15 cellular contexts compared by ENCODE assay signal in the genomic region with DNA sequence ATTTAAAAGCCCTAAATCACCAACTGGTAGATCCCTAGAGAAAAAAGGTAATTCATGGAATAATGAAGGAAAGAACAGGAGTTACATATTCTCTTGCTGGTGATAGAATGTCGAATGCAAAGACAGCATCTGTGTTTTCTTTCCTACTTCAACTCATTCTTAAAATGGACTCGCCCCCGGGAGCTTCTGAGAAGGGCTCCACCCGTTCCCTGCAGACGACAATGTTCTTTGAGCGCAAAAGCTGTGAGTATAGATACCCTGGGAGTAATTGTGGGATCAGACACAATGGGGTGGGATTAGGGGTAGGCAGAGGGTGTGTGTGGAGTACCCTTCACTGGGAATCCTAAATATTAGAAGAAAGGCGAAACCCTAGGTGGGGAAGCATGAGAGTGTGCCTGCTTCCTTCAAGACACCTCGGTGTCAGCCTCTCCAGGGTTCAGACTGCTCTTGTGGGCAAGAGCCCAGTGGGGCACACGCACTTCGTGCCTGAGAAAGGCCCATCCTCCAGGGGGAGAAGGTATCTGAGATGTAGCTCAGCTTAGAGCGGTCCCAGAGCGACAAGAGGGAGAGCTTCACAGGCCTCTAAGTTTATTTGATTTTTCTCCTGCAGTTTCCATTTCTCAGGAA.
DNase-seq lines count a peak whose midpoint lies in the region; ATAC-seq and TF ChIP-seq lines count a peak whose summit lies in the region.
"Had no signal": no experiment of that assay in that cellular context is flagged by ENCODE, and none has a peak within 500 bp of the region (broad histone marks: within the 10 kb centered on the region; RNA-seq: fewer than 3 reads in every experiment).

No MANE protein-coding gene starts in this region.

- no peak overlapping the region for H2AFZ ChIP-seq in H9 (ENCODE audit: low read length)

- BruUV-seq in Calu3 (replicated peaks; lab: Mats Ljungman, UMichigan): no TSS peak

- no peak overlapping the region for H2AK5ac ChIP-seq in H9 (ENCODE audit: insufficient read length, low read length)

- intact Hi-C loops in Calu3 (cut with micrococcal nuclease; ENCODE audit: unreplicated experiment) (no loop called here), ovary (cut with DNase I) (no loop called here)

- peaks cover 66% of the 10 kb centered on the region for H3K27me3 Mint-ChIP-seq in CD4-positive, CD25-positive, alpha-beta regulatory T cell
- H3K27me3 Mint-ChIP-seq in H9 (ENCODE audit: low read depth) (peaks cover 68% of the 10 kb centered on the region), Calu3 (ENCODE audit: unreplicated experiment) (no peaks in the 10 kb centered on the region)
- peaks cover 40 to 63% (median 55%) of the 10 kb centered on the region in 5 donors for H3K27me3 Mint-ChIP-seq in naive thymus-derived CD8-positive, alpha-beta T cell

- no peak overlapping the region for H3K56ac ChIP-seq in H9 (ENCODE audit: insufficient read length, low read depth, low read length)

- no peak overlapping the region for H4K5ac ChIP-seq in H9 (ENCODE audit: insufficient read length, low read depth, low read length)

- no peaks in the 10 kb centered on the region for H3K79me1 ChIP-seq in H9 (ENCODE audit: insufficient read depth, low read depth, low read length, poor library complexity, severe bottlenecking)

- peaks cover 46% of the 10 kb centered on the region for H3K27me3 ChIP-seq in CD4-positive, CD25-positive, alpha-beta regulatory T cell (ENCODE audit: control insufficient read depth, insufficient read depth, low read length)
- peaks cover 38% of the 10 kb centered on the region; the same call in 1 of the 2 replicates for H3K27me3 ChIP-seq in H9 (ENCODE audit: insufficient read depth, low read length)
- H3K27me3 ChIP-seq in ovary: no peaks in the 10 kb centered on the region

- no peak overlapping the region for H2BK120ac ChIP-seq in H9 (ENCODE audit: low read depth, low read length, poor library complexity, severe bottlenecking)

- in situ Hi-C loops in astrocyte of the spinal cord (cut with HindIII; ENCODE audit: low sequenced_read_pairs): no loop called here

- no peak overlapping the region for H3K27ac Mint-ChIP-seq in CD4-positive, CD25-positive, alpha-beta regulatory T cell
- H3K27ac Mint-ChIP-seq in H9 (no peak overlapping the region), Calu3 (ENCODE audit: unreplicated experiment) (no peak overlapping the region)
- peak overlapping the region in 1 of 10 donors; percentile 75 for H3K27ac Mint-ChIP-seq in naive thymus-derived CD8-positive, alpha-beta T cell

- H2BK20ac ChIP-seq in H9 (ENCODE audit: low read depth, low read length, poor library complexity, severe bottlenecking): no peak overlapping the region

- peaks cover 0 to 31% (median 19%) of the 10 kb centered on the region in 4 donors for H3K4me1 Mint-ChIP-seq in CD4-positive, CD25-positive, alpha-beta regulatory T cell
- H3K4me1 Mint-ChIP-seq in H9 (peaks cover 26 to 28% of the 10 kb centered on the region in 2 experiments), Calu3 (ENCODE audit: low read depth, unreplicated experiment) (no peaks in the 10 kb centered on the region)
- peaks cover 8 to 34% (median 30%) of the 10 kb centered on the region in 4 donors for H3K4me1 Mint-ChIP-seq in naive thymus-derived CD8-positive, alpha-beta T cell

- TF ChIP-seq POLR2A in GM18505 (IDR thresholded peaks at IDR 0.05; ENCODE audit: borderline replicate concordance, extremely low read depth, insufficient read depth, insufficient read length) (no peak), ovary (IDR thresholded peaks at IDR 0.05) (no peak)

- H3K4me1 ChIP-seq in CD4-positive, CD25-positive, alpha-beta regulatory T cell (ENCODE audit: control insufficient read depth, insufficient read depth, low read length, poor library complexity, severe bottlenecking): peaks cover 22% of the 10 kb centered on the region
- H3K4me1 ChIP-seq in H9 (ENCODE audit: insufficient read depth, low read length): no peaks in the 10 kb centered on the region; the same call in 1 of the 2 replicates
- peaks cover 4% of the 10 kb centered on the region for H3K4me1 ChIP-seq in ovary (ENCODE audit: insufficient read depth)

- H4K91ac ChIP-seq in H9 (ENCODE audit: insufficient read length, low read depth, low read length): no peak overlapping the region

- H3K27ac ChIP-seq in CD4-positive, CD25-positive, alpha-beta regulatory T cell (ENCODE audit: insufficient read depth, low read length, poor library complexity, severe bottlenecking): no peak overlapping the region
- no peak overlapping the region for H3K27ac ChIP-seq in H9 (ENCODE audit: insufficient read length, low read depth, low read length)
- no peak overlapping the region for H3K27ac ChIP-seq in ovary
- H3K27ac ChIP-seq: pancreas, suprapubic skin had no signal

- no peak overlapping the region for H2BK12ac ChIP-seq in H9 (ENCODE audit: insufficient read length, low read depth, low read length)

- H3K36me3 Mint-ChIP-seq in CD4-positive, CD25-positive, alpha-beta regulatory T cell: no peaks in the 10 kb centered on the region
- H3K36me3 Mint-ChIP-seq in H9 (ENCODE audit: insufficient read depth in 1 of 3, low read depth in 3 of 3) (no peaks in the 10 kb centered on the region; a peak in 1 of 7 replicates), Calu3 (ENCODE audit: insufficient read depth, unreplicated experiment) (peaks cover 12% of the 10 kb centered on the region)
- H3K36me3 Mint-ChIP-seq in naive thymus-derived CD8-positive, alpha-beta T cell: peaks cover 0 to 8% (median 5%) of the 10 kb centered on the region in 3 donors

- POLR2A ChIA-PET in naive thymus-derived CD8-positive, alpha-beta T cell (lab: Charles Lee): no interaction called here

- no peak for DNase-seq in CD4-positive, CD25-positive, alpha-beta regulatory T cell
- DNase-seq in H9 (peak; percentile 26), astrocyte of the spinal cord (ENCODE audit: low read depth, low spot score) (no peak), Calu3 (no peak), ovary (no peak), pons (ENCODE audit: low spot score) (no peak)
- DNase-seq in naive thymus-derived CD8-positive, alpha-beta T cell: no peak
- DNase-seq: adrenal gland; DMS79 treated with DMSO at 0.1 percent for 48 hours; NCI-H1694; stimulated activated CD4-positive, alpha-beta T cell treated with anti-CD3 and anti-CD28 coated beads, Interleukin-4, amount 100 ng/mL, for 24 hours had no signal

- H3K9me3 Mint-ChIP-seq in CD4-positive, CD25-positive, alpha-beta regulatory T cell: peaks cover 0 to 6% (median 0%) of the 10 kb centered on the region in 7 donors
- no peaks in the 10 kb centered on the region; a peak in 1 of 5 replicates for H3K9me3 Mint-ChIP-seq in H9
- peaks cover 0 to 7% (median 0%) of the 10 kb centered on the region in 9 donors for H3K9me3 Mint-ChIP-seq in naive thymus-derived CD8-positive, alpha-beta T cell
- H3K9me3 Mint-ChIP-seq in Calu3 (ENCODE audit: low read depth, unreplicated experiment): no peaks in the 10 kb centered on the region

- ATAC-seq in CD4-positive, CD25-positive, alpha-beta regulatory T cell (ENCODE audit: low read depth in 2 of 2): no peak
- peak in 1 of 2 donors; percentile 63 for ATAC-seq in naive thymus-derived CD8-positive, alpha-beta T cell
- ATAC-seq in GM18505 (IDR thresholded peaks at IDR 0.05; ENCODE audit: unreplicated experiment): no peak
- ATAC-seq: Panc1, pancreas had no signal

- H3K18ac ChIP-seq in H9 (ENCODE audit: insufficient read length, low read depth, low read length): no peak overlapping the region

- H3K4me3 Mint-ChIP-seq in CD4-positive, CD25-positive, alpha-beta regulatory T cell: peak overlapping the region in 3 of 4 donors; percentile 32 to 73 (median 66)
- H3K4me3 Mint-ChIP-seq in H9 (peak overlapping the region in 1 of 2 experiments; percentile 87; a peak in 3 of 5 replicates), Calu3 (ENCODE audit: low read depth, unreplicated experiment) (no peak overlapping the region)
- H3K4me3 Mint-ChIP-seq in naive thymus-derived CD8-positive, alpha-beta T cell: peak overlapping the region; percentile 38 to 82 (median 70)

- H3K14ac ChIP-seq in H9 (ENCODE audit: insufficient read depth, low read length): no peak overlapping the region

- H3K79me2 ChIP-seq in H9 (ENCODE audit: insufficient read depth, low read length): no peaks in the 10 kb centered on the region

- no peak overlapping the region for H2BK5ac ChIP-seq in H9 (ENCODE audit: insufficient read length, low read length)

- no peak for TF ChIP-seq CTCF in H9 (conservative IDR thresholded peaks at IDR 0.05)
- no peak for TF ChIP-seq CTCF in astrocyte of the spinal cord (IDR thresholded peaks at IDR 0.05; ENCODE audit: low read depth, low read length)
- TF ChIP-seq CTCF in Calu3 (IDR thresholded peaks at IDR 0.05; ENCODE audit: unreplicated experiment): no peak
- no peak for TF ChIP-seq CTCF in ovary (IDR thresholded peaks at IDR 0.05)

- no peak overlapping the region for H2BK15ac ChIP-seq in H9 (ENCODE audit: low read depth, low read length)

- H4K20me1 ChIP-seq in H9 (ENCODE audit: control insufficient read depth, insufficient read depth, insufficient read length): no peaks in the 10 kb centered on the region

- no peak overlapping the region for H3K4ac ChIP-seq in H9 (ENCODE audit: low read depth, low read length)

- no peak overlapping the region for H3K9ac ChIP-seq in H9 (ENCODE audit: extremely low read depth, insufficient read length, low read length)

- CTCF ChIA-PET in Calu3 (lab: Charles Lee): no interaction called here

- H3K23me2 ChIP-seq in H9 (ENCODE audit: insufficient read length, low read depth, low read length, poor library complexity, severe bottlenecking): peaks cover 27% of the 10 kb centered on the region

- no peak overlapping the region for H3K4me3 ChIP-seq in CD4-positive, CD25-positive, alpha-beta regulatory T cell (ENCODE audit: low read depth, low read length)
- H3K4me3 ChIP-seq in astrocyte of the spinal cord (ENCODE audit: low read depth, low read length): peak overlapping the region; percentile 81
- no peak overlapping the region for H3K4me3 ChIP-seq in ovary
- H3K4me3 ChIP-seq: pancreas had no signal

- peak overlapping the region; percentile 86 for H3K4me2 ChIP-seq in H9 (ENCODE audit: insufficient read depth, insufficient read length, low read length)

- H3K9me3 ChIP-seq in CD4-positive, CD25-positive, alpha-beta regulatory T cell (ENCODE audit: control insufficient read depth in 2 of 2, low read length in 2 of 2): peaks cover 0 to 2% of the 10 kb centered on the region in 2 experiments
- no peaks in the 10 kb centered on the region for H3K9me3 ChIP-seq in H9 (ENCODE audit: control insufficient read depth, low read depth, low read length)
- no peaks in the 10 kb centered on the region for H3K9me3 ChIP-seq in ovary
- H3K9me3 ChIP-seq: adrenal gland, pancreas, suprapubic skin had no signal

- WGBS in H9 (ENCODE audit: extremely low coverage, insufficient read length, low lambda C conversion rate): no CpG with 5 or more reads among the region's 12 CpGs
- 57 to 62% (median 61%) methylated on average over 12 of the region's 12 CpGs for WGBS in ovary, 3 donors

- TF ChIP-seq EP300 in ovary (IDR thresholded peaks at IDR 0.05): no peak

- H3K36me3 ChIP-seq in CD4-positive, CD25-positive, alpha-beta regulatory T cell (ENCODE audit: control insufficient read depth, insufficient read depth, low read length): no peaks in the 10 kb centered on the region
- no peaks in the 10 kb centered on the region for H3K36me3 ChIP-seq in ovary
- H3K36me3 ChIP-seq: adrenal gland, pancreas, suprapubic skin had no signal

- no peak overlapping the region for H3T11ph ChIP-seq in H9 (ENCODE audit: low read length)

- no peak overlapping the region for H4K8ac ChIP-seq in H9 (replicated peaks; ENCODE audit: insufficient read length, low read depth, low read length)

- no peak overlapping the region for H3K23ac ChIP-seq in H9 (ENCODE audit: insufficient read length, low read depth, low read length)
